In genomic region chr10:79047875-79048638, GRCh38 we compare ENCODE assay signal across 9 cellular contexts. TPM values are rescaled to one million over a fixed set of nuclear protein-coding genes. Genes with fewer than 3 reads are reported as not detected.
DNase-seq lines count a peak whose midpoint lies in the region; ATAC-seq and TF ChIP-seq lines count a peak whose summit lies in the region.
"Had no signal": no experiment of that assay in that cellular context is flagged by ENCODE, and none has a peak within 500 bp of the region (broad histone marks: within the 10 kb centered on the region; RNA-seq: fewer than 3 reads in every experiment).

No MANE protein-coding gene starts in this region.

- H4K20me1 ChIP-seq in GM23338 (replicated peaks; ENCODE audit: insufficient read depth) = no peaks in the 10 kb centered on the region

- no peaks in the 10 kb centered on the region for H3K9me3 ChIP-seq in uterus

- peak; percentile 61 for DNase-seq in activated gamma-delta T cell treated with Interleukin-2 at 50 U/mL for 16 hours
- DNase-seq in activated gamma-delta T cell (lab: John Stamatoyannopoulos, UW) = no peak
- peak; percentile 60 to 69 for DNase-seq in activated T-cell treated with anti-CD3 and anti-CD28 coated beads, Interleukin-2, amount 50 U/mL, for 72 hours
- DNase-seq in medulla oblongata (ENCODE audit: extremely low spot score) = peak; percentile 18
- DNase-seq in uterus = peak; percentile 13
- no peak for DNase-seq in NCI-H524 treated with DMSO at 0.1 percent for 48 hours (lab: John Stamatoyannopoulos, UW)
- DNase-seq in NCI-H187 (lab: John Stamatoyannopoulos, UW) = no peak
- no peak for DNase-seq in GM23338 (ENCODE audit: low spot score)
- DNase-seq: GOT3 had no signal

- peak; percentile 73 to 77 for ATAC-seq in activated T-cell treated with anti-CD3 and anti-CD28 coated beads, Interleukin-2, amount 50 U/mL, for 72 hours (replicated peaks in 1 of 2)
- no peak; the same call in 2 of the 3 replicates for ATAC-seq in GM23338

- H3K36me3 ChIP-seq in uterus (no peaks in the 10 kb centered on the region), GM23338 (ENCODE audit: insufficient read depth) (no peaks in the 10 kb centered on the region)

- intact Hi-C loops in uterus (cut with DNase I; ENCODE audit: low total_unique reads) = no loop called here

- no peak for TF ChIP-seq CTCF in uterus (IDR thresholded peaks at IDR 0.05)
- TF ChIP-seq CTCF in GM23338 (conservative IDR thresholded peaks at IDR 0.05; ENCODE audit: low read depth in 2 of 2) = no peak

- peak overlapping the region; percentile 97 for H3K27ac Mint-ChIP-seq in activated T-cell treated with anti-CD3 and anti-CD28 coated beads, Interleukin-2, amount 50 U/mL, for 72 hours
- no peak overlapping the region for H3K27ac Mint-ChIP-seq in GM23338

- H3K79me2 ChIP-seq in GM23338 (replicated peaks; ENCODE audit: insufficient read depth) = no peaks in the 10 kb centered on the region

- H3K27me3 Mint-ChIP-seq in activated T-cell treated with anti-CD3 and anti-CD28 coated beads, Interleukin-2, amount 50 U/mL, for 72 hours (ENCODE audit: low read depth) = no peaks in the 10 kb centered on the region
- H3K27me3 Mint-ChIP-seq in GM23338 (ENCODE audit: insufficient read depth, low read depth, poor library complexity) = peaks cover 15% of the 10 kb centered on the region

- no peaks in the 10 kb centered on the region for H3K4me1 ChIP-seq in uterus
- peaks cover 16% of the 10 kb centered on the region for H3K4me1 ChIP-seq in GM23338 (ENCODE audit: insufficient read depth)

- no peaks in the 10 kb centered on the region for H3K36me3 Mint-ChIP-seq in activated T-cell treated with anti-CD3 and anti-CD28 coated beads, Interleukin-2, amount 50 U/mL, for 72 hours (ENCODE audit: insufficient read depth in 2 of 2)
- no peaks in the 10 kb centered on the region for H3K36me3 Mint-ChIP-seq in GM23338 (ENCODE audit: low read depth)

- peak overlapping the region; percentile 68 to 73 for H3K4me3 Mint-ChIP-seq in activated T-cell treated with anti-CD3 and anti-CD28 coated beads, Interleukin-2, amount 50 U/mL, for 72 hours
- no peak overlapping the region for H3K4me3 Mint-ChIP-seq in GM23338

- no peaks in the 10 kb centered on the region for H3K9me2 ChIP-seq in GM23338 (ENCODE audit: insufficient read depth)

- H3K27me3 ChIP-seq in uterus (no peaks in the 10 kb centered on the region), GM23338 (ENCODE audit: insufficient read depth) (no peaks in the 10 kb centered on the region)

- peaks cover 42% of the 10 kb centered on the region for H3K4me1 Mint-ChIP-seq in activated T-cell treated with anti-CD3 and anti-CD28 coated beads, Interleukin-2, amount 50 U/mL, for 72 hours (ENCODE audit: low read depth)
- H3K4me1 Mint-ChIP-seq in GM23338 = peaks cover 43% of the 10 kb centered on the region

- TF ChIP-seq POLR2A in uterus (IDR thresholded peaks at IDR 0.05) = no peak

- H3K4me3 ChIP-seq in uterus (no peak overlapping the region), GM23338 (no peak overlapping the region)

- H3K9me3 Mint-ChIP-seq in activated T-cell treated with anti-CD3 and anti-CD28 coated beads, Interleukin-2, amount 50 U/mL, for 72 hours = no peaks in the 10 kb centered on the region
- H3K9me3 Mint-ChIP-seq in GM23338 = no peaks in the 10 kb centered on the region

- H3K4me2 ChIP-seq in GM23338 = no peak overlapping the region

- H2AFZ ChIP-seq in GM23338 = no peak overlapping the region

- H3F3A ChIP-seq in GM23338 (replicated peaks; ENCODE audit: low read depth) = no peaks in the 10 kb centered on the region

- H3K27ac ChIP-seq in uterus = peak overlapping the region in 1 of 2 donors; percentile 5
- no peak overlapping the region for H3K27ac ChIP-seq in GM23338 (ENCODE audit: low read depth)

TF ChIP-seq in GM23338, 12 proteins besides CTCF, POLR2A, EP300 and RAD21:
- TF ChIP-seq CREB1 (CRISPR knock-in tag; IDR thresholded peaks at IDR 0.05; ENCODE audit: low read depth) (no peak), STAT1 (IDR thresholded peaks at IDR 0.05; ENCODE audit: unreplicated experiment) (no peak), ETS1 (IDR thresholded peaks at IDR 0.05) (no peak)

RNA-seq across cellular contexts. Expression of gene ZMIZ1, which starts 20.7 kb away (rescaled TPM):
- total RNA-seq in activated T-cell treated with anti-CD3 and anti-CD28 coated beads, Interleukin-2, amount 50 U/mL, for 72 hours = 10 to 100 TPM; 30.6 to 37.8 TPM
- total RNA-seq in uterus = 100 to 1,000 TPM in 1 of 4 donors, 10 to 100 TPM in 3; 18.7 to 188 (median 36.7) TPM
- total RNA-seq in GM23338 (2014; rRNA removed; shearing (Covaris generic)) = 25.9 and 30.9 TPM in 2 replicates
- polyA plus RNA-seq in GM23338 (2016; fragmentation: Nextera tagmentation; extraction: Ambion mirVana) = 9.2 and 9.4 TPM in 2 replicates

Comparison
In these comparisons a context has a peak if more than half of its experiments do, and no peak if none do; other contexts are left out.
1. DNase-seq: peak in activated gamma-delta T cell treated with Interleukin-2 at 50 U/mL for 16 hours (single experiment), activated T-cell treated with anti-CD3 and anti-CD28 coated beads, Interleukin-2, amount 50 U/mL, for 72 hours (2 of 2), medulla oblongata (single experiment) and uterus (2 of 2); none in activated gamma-delta T cell (single experiment), NCI-H524 treated with DMSO at 0.1 percent for 48 hours (single experiment), NCI-H187 (0 of 2) and GM23338 (single experiment).